In genomic region chr2:191637182-191638078, GRCh38 we compare ENCODE assay signal across 1 cellular context.
TF ChIP-seq lines count a peak whose summit lies in the region.

No MANE protein-coding gene starts in this region.

TF ChIP-seq in HepG2, 621 proteins besides CTCF, POLR2A, EP300 and RAD21 (continued from another document and continues in another):
- TF ChIP-seq AHDC1 (CRISPR knock-in tag; IDR thresholded peaks at IDR 0.05; ENCODE audit: borderline replicate concordance): peak; percentile 95; the same call in 1 of the 2 replicates
- TF ChIP-seq PATZ1 (CRISPR knock-in tag; IDR thresholded peaks at IDR 0.05): peak; percentile 58; the same call in 1 of the 2 replicates
- TF ChIP-seq REPIN1 (CRISPR knock-in tag; IDR thresholded peaks at IDR 0.05; ENCODE audit: borderline replicate concordance, low read depth): 0 out of 2 replicates have a peak, but pooled peaks have one; percentile 60
- TF ChIP-seq ZNF335 (CRISPR knock-in tag; IDR thresholded peaks at IDR 0.05): 0 out of 2 replicates have a peak, but pooled peaks have one; percentile 40
- 0 out of 4 replicates have a peak, but pooled peaks of 1 of the 2 experiments have one; percentile 46 for TF ChIP-seq NR2F1 (CRISPR knock-in tag; IDR thresholded peaks at IDR 0.05)
- TF ChIP-seq NCOR1 (IDR thresholded peaks at IDR 0.05; ENCODE audit: borderline replicate concordance, low read length): peak; percentile 50; the same call in 1 of the 2 replicates
- 0 out of 2 replicates have a peak, but pooled peaks have one; percentile 63 for TF ChIP-seq SMAD3 (CRISPR knock-in tag; IDR thresholded peaks at IDR 0.05)
- 0 out of 2 replicates have a peak, but pooled peaks have one; percentile 28 for TF ChIP-seq ZNF354B (CRISPR knock-in tag; IDR thresholded peaks at IDR 0.05)
- no peak for TF ChIP-seq ZNF646 (CRISPR knock-in tag; IDR thresholded peaks at IDR 0.05)
- TF ChIP-seq TCF7L2 (IDR thresholded peaks at IDR 0.05; ENCODE audit: low read depth, low read length): peak; percentile 39; the same call in 1 of the 2 replicates
- peak; percentile 96 for TF ChIP-seq GATAD2A (CRISPR knock-in tag; IDR thresholded peaks at IDR 0.05)
- TF ChIP-seq SOX5 (CRISPR knock-in tag; IDR thresholded peaks at IDR 0.05; ENCODE audit: borderline replicate concordance): peak; percentile 95
- TF ChIP-seq ATM (IDR thresholded peaks at IDR 0.05; ENCODE audit: borderline replicate concordance): no peak
- peak in 1 of 2 experiments; percentile 83; a peak in 2 of 4 replicates for TF ChIP-seq KLF16 (CRISPR knock-in tag; IDR thresholded peaks at IDR 0.05)
- no peak for TF ChIP-seq ZNF703 (CRISPR knock-in tag; IDR thresholded peaks at IDR 0.05; ENCODE audit: borderline replicate concordance)
- no peak for TF ChIP-seq ZNF318 (CRISPR knock-in tag; IDR thresholded peaks at IDR 0.05)
- no peak for TF ChIP-seq SOX6 (IDR thresholded peaks at IDR 0.05)
- TF ChIP-seq SOX6 (CRISPR knock-in tag; IDR thresholded peaks at IDR 0.05): peak; percentile 86
- no peak for TF ChIP-seq ZNF513 (CRISPR knock-in tag; conservative IDR thresholded peaks at IDR 0.05)
- peak; percentile 77; the same call in 1 of the 2 replicates for TF ChIP-seq IKZF5 (CRISPR knock-in tag; IDR thresholded peaks at IDR 0.05)
- TF ChIP-seq NFE2 (CRISPR knock-in tag; IDR thresholded peaks at IDR 0.05): no peak
- TF ChIP-seq ZNF362 (CRISPR knock-in tag; IDR thresholded peaks at IDR 0.05; ENCODE audit: borderline replicate concordance): peak; percentile 65
- peak; percentile 38 for TF ChIP-seq PHF5A (CRISPR knock-in tag; IDR thresholded peaks at IDR 0.05; ENCODE audit: low read depth, unreplicated experiment)
- peak; percentile 93 for TF ChIP-seq PITX1 (CRISPR knock-in tag; IDR thresholded peaks at IDR 0.05)
- peak; percentile 37; the same call in 1 of the 2 replicates for TF ChIP-seq KDM3A (CRISPR knock-in tag; IDR thresholded peaks at IDR 0.05; ENCODE audit: low read depth)
